ENCODE assay signal across 8 cellular contexts in the genomic region with DNA sequence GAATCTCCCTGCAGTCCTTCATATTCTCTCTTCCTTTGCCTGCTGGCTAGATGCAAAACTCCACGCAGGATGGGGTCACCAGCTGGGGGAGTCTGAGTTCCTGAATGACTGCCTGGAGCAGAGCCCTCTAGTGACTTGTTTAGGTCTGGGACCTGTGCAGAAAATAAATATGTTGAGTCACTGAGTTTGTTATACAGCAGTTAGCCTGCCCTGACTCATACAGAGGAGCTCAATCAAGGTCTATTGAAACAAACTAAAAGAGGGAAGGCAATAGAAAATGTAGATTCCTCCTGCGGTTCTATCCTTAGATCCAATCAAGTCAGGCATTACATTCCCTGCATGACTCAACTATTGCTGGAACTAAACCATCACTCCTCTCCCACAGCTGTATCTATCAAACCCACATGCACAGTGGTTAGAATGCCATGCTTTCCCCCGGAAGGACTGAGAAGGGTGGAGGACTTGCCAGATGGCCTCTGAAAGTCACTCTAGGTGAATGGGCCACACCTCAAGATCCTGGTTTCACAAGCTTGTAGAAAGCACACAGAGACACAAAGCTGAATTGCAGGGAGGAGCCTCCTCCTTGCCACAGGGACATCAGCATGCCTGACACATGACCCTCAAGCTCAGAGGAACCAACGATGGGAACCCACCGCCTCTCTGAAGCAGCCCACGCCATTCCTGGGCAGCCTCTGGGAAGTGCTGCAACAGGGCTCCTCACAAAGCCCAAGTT.
DNase-seq lines count a peak whose midpoint lies in the region; ATAC-seq and TF ChIP-seq lines count a peak whose summit lies in the region.

No MANE protein-coding gene starts in this region.

- peaks cover 0 to 55% (median 51%) of the 10 kb centered on the region in 4 donors for H3K4me1 ChIP-seq in sigmoid colon

- ATAC-seq in GM18873 (IDR thresholded peaks at IDR 0.05; ENCODE audit: low FRiP score, unreplicated experiment), result no peak

- 39 to 66% methylated on average over 6 of the region's 6 CpGs for WGBS in sigmoid colon, 2 donors

- no peak for TF ChIP-seq EP300 in sigmoid colon (IDR thresholded peaks at IDR 0.05)

- TF ChIP-seq POLR2A in sigmoid colon (IDR thresholded peaks at IDR 0.05), result no peak

- H3K27ac ChIP-seq in sigmoid colon, result no peak overlapping the region

- no peak for DNase-seq in GM06990 (ENCODE audit: extremely low read depth, insufficient read length)
- DNase-seq in LHCN-M2 (ENCODE audit: low read depth), result peak; percentile 85
- peak; percentile 92 for DNase-seq in astrocyte of the cerebellum (ENCODE audit: low read depth)
- DNase-seq in non-pigmented ciliary epithelial cell (ENCODE audit: low read depth), result peak; percentile 81
- DNase-seq in stimulated activated CD4-positive, alpha-beta T cell treated with anti-CD3 and anti-CD28 coated beads, Interleukin-15, amount 100 ng/mL, for 24 hours, result no peak
- no peak for DNase-seq in sigmoid colon
- no peak for DNase-seq in amygdala (lab: John Stamatoyannopoulos, UW)

- H3K4me3 ChIP-seq in GM06990 (replicated peaks; ENCODE audit: low read depth, low read length) (no peak overlapping the region), astrocyte of the cerebellum (ENCODE audit: low read depth, low read length) (no peak overlapping the region), sigmoid colon (no peak overlapping the region)

- intact Hi-C loops in sigmoid colon (cut with DNase I), result no loop called here

- H3K27me3 ChIP-seq in GM06990 (replicated peaks; ENCODE audit: control insufficient read depth, insufficient read depth, low read length) (no peaks in the 10 kb centered on the region; the same call in none of the 2 replicates), sigmoid colon (no peaks in the 10 kb centered on the region)

- in situ Hi-C loops in astrocyte of the cerebellum (cut with HindIII; ENCODE audit: low sequenced_read_pairs), result no loop called here

- peak; percentile 53 for TF ChIP-seq CTCF in GM06990 (IDR thresholded peaks at IDR 0.05; ENCODE audit: insufficient read depth, low read length, poor library complexity, severe bottlenecking)
- TF ChIP-seq CTCF in astrocyte of the cerebellum (IDR thresholded peaks at IDR 0.05; ENCODE audit: low read depth, low read length, missing control alignments), result peak; percentile 55
- TF ChIP-seq CTCF in sigmoid colon (IDR thresholded peaks at IDR 0.05), result no peak

- H3K36me3 ChIP-seq in GM06990 (ENCODE audit: control insufficient read depth, insufficient read depth, low read length) (no peaks in the 10 kb centered on the region), sigmoid colon (no peaks in the 10 kb centered on the region)

- H3K9me3 ChIP-seq in sigmoid colon, result no peaks in the 10 kb centered on the region

Comparison
In these comparisons a context has a peak if more than half of its experiments do, and no peak if none do; other contexts are left out.
1. DNase-seq: peak in LHCN-M2 (single experiment), astrocyte of the cerebellum (single experiment) and non-pigmented ciliary epithelial cell (single experiment); none in GM06990 (single experiment), stimulated activated CD4-positive, alpha-beta T cell treated with anti-CD3 and anti-CD28 coated beads, Interleukin-15, amount 100 ng/mL, for 24 hours (single experiment), sigmoid colon (single experiment) and amygdala (0 of 56).
2. CTCF ChIP-seq: peak in GM06990 (single experiment) and astrocyte of the cerebellum (single experiment); none in sigmoid colon (0 of 4).